ENCODE assay signal across 11 cellular contexts in genomic region chr10:15472431-15473400, GRCh38.
DNase-seq lines count a peak whose midpoint lies in the region; ATAC-seq and TF ChIP-seq lines count a peak whose summit lies in the region.
"Had no signal": no experiment of that assay in that cellular context is flagged by ENCODE, and none has a peak within 500 bp of the region (broad histone marks: within the 10 kb centered on the region; RNA-seq: fewer than 3 reads in every experiment).

No MANE protein-coding gene starts in this region.

- peak overlapping the region; percentile 65 for H3K27ac ChIP-seq in HEK293 (ENCODE audit: extremely low read depth, low read depth, low read length)
- H3K27ac ChIP-seq in thoracic aorta, result no peak overlapping the region
- H3K27ac ChIP-seq in lower lobe of right lung, result no peak overlapping the region
- H3K27ac ChIP-seq: skin epidermis had no signal

- intact Hi-C loops in lower lobe of right lung (cut with DNase I), result no loop called here

- H3K27me3 ChIP-seq in thoracic aorta (replicated peaks; ENCODE audit: insufficient read depth) (no peaks in the 10 kb centered on the region), lower lobe of right lung (ENCODE audit: low read depth) (no peaks in the 10 kb centered on the region)

- CTCF ChIA-PET in HEK293 (lab: Yijun Ruan, JAX), result interaction anchor here (0.6 kb wide), 1 partner anchor 261 kb away, joined by 3 read pairs; no protein-coding TSS in a partner anchor

- ATAC-seq in thoracic aorta (ENCODE audit: insufficient number of reproducible peaks, low FRiP score, low read depth) (peak; percentile 4), lower lobe of right lung (no peak)
- ATAC-seq: HepG2 had no signal

- TF ChIP-seq CTCF in HEK293 (tag by site-specific recombination; IDR thresholded peaks at IDR 0.05) (no peak), thoracic aorta (IDR thresholded peaks at IDR 0.05) (no peak), lower lobe of right lung (IDR thresholded peaks at IDR 0.05) (no peak)

- H3K9me3 ChIP-seq in HEK293 (ENCODE audit: control insufficient read depth, insufficient read depth, low read depth, low read length) (no peaks in the 10 kb centered on the region), thoracic aorta (no peaks in the 10 kb centered on the region), lower lobe of right lung (no peaks in the 10 kb centered on the region)

- H3K4me3 ChIP-seq in HEK293 (ENCODE audit: low read depth, low read length) (no peak overlapping the region), thoracic aorta (no peak overlapping the region), lower lobe of right lung (no peak overlapping the region)
- H3K4me3 ChIP-seq: skin epidermis had no signal

- POLR2A ChIA-PET in HEK293 (lab: Yijun Ruan, JAX), result no interaction called here

- H3K36me3 ChIP-seq in HEK293 (ENCODE audit: control insufficient read depth in 2 of 2, insufficient read depth in 1 of 2, low read length in 2 of 2) (no peaks in the 10 kb centered on the region), thoracic aorta (no peaks in the 10 kb centered on the region), lower lobe of right lung (no peaks in the 10 kb centered on the region)

- H3K4me1 ChIP-seq in HEK293 (ENCODE audit: control insufficient read depth, insufficient read depth, low read length) (peaks cover 20% of the 10 kb centered on the region), thoracic aorta (ENCODE audit: control insufficient read depth in 1 of 2, low read depth in 2 of 2) (peaks cover 10 to 37% of the 10 kb centered on the region in 2 donors), lower lobe of right lung (no peaks in the 10 kb centered on the region)

- DNase-seq in astrocyte of the hippocampus (ENCODE audit: low read depth, low spot score), result peak; percentile 78
- DNase-seq in iPS DF 4.7 (ENCODE audit: extremely low read depth, low spot score), result peak; percentile 56
- no peak for DNase-seq in thoracic aorta (ENCODE audit: low spot score)
- DNase-seq in lower lobe of right lung, result no peak
- DNase-seq in nucleus accumbens (lab: John Stamatoyannopoulos, UW), result no peak
- no peak for DNase-seq in C1 segment of cervical spinal cord (lab: John Stamatoyannopoulos, UW)
- DNase-seq: DMS79 treated with DMSO at 0.1 percent for 48 hours, NCI-H2081 had no signal

TF ChIP-seq in HEK293, 187 proteins besides CTCF, POLR2A, EP300 and RAD21 (continues in another document):
- TF ChIP-seq, protein P1, sequence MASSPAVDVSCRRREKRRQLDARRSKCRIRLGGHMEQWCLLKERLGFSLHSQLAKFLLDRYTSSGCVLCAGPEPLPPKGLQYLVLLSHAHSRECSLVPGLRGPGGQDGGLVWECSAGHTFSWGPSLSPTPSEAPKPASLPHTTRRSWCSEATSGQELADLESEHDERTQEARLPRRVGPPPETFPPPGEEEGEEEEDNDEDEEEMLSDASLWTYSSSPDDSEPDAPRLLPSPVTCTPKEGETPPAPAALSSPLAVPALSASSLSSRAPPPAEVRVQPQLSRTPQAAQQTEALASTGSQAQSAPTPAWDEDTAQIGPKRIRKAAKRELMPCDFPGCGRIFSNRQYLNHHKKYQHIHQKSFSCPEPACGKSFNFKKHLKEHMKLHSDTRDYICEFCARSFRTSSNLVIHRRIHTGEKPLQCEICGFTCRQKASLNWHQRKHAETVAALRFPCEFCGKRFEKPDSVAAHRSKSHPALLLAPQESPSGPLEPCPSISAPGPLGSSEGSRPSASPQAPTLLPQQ (tag by site-specific recombination; IDR thresholded peaks at IDR 0.05), result no peak
- TF ChIP-seq ZNF660 (tag by site-specific recombination; IDR thresholded peaks at IDR 0.05) (no peak), GLIS1 (tag by site-specific recombination; IDR thresholded peaks at IDR 0.05) (peak; percentile 96), ZNF664 (tag by site-specific recombination; IDR thresholded peaks at IDR 0.05) (no peak), KLF17 (tag by site-specific recombination; IDR thresholded peaks at IDR 0.05) (no peak), ZNF654 (tag by site-specific recombination; IDR thresholded peaks at IDR 0.05; ENCODE audit: low read depth) (no peak), ZNF292 (tag by site-specific recombination; IDR thresholded peaks at IDR 0.05; ENCODE audit: borderline replicate concordance, low read depth) (no peak), PRDM1 (tag by site-specific recombination; IDR thresholded peaks at IDR 0.05) (no peak), OVOL3 (tag by site-specific recombination; IDR thresholded peaks at IDR 0.05) (no peak), KLF16 (tag by site-specific recombination; IDR thresholded peaks at IDR 0.05) (no peak), ZNF776 (tag by site-specific recombination; IDR thresholded peaks at IDR 0.05; ENCODE audit: borderline replicate concordance) (no peak), ZFP3 (tag by site-specific recombination; IDR thresholded peaks at IDR 0.05; ENCODE audit: low read depth) (no peak), PRDM6 (tag by site-specific recombination; IDR thresholded peaks at IDR 0.05) (no peak), ZNF394 (tag by site-specific recombination; IDR thresholded peaks at IDR 0.05; ENCODE audit: borderline replicate concordance) (no peak), ZNF510 (tag by site-specific recombination; IDR thresholded peaks at IDR 0.05; ENCODE audit: insufficient replicate concordance) (no peak), SP2 (tag by site-specific recombination; IDR thresholded peaks at IDR 0.05) (no peak), ZIC2 (tag by site-specific recombination; IDR thresholded peaks at IDR 0.05) (peak; percentile 99), ZNF529 (tag by site-specific recombination; IDR thresholded peaks at IDR 0.05; ENCODE audit: insufficient replicate concordance) (no peak), PBX3 (CRISPR knock-in tag; IDR thresholded peaks at IDR 0.05) (no peak)
- TF ChIP-seq, protein P2, sequence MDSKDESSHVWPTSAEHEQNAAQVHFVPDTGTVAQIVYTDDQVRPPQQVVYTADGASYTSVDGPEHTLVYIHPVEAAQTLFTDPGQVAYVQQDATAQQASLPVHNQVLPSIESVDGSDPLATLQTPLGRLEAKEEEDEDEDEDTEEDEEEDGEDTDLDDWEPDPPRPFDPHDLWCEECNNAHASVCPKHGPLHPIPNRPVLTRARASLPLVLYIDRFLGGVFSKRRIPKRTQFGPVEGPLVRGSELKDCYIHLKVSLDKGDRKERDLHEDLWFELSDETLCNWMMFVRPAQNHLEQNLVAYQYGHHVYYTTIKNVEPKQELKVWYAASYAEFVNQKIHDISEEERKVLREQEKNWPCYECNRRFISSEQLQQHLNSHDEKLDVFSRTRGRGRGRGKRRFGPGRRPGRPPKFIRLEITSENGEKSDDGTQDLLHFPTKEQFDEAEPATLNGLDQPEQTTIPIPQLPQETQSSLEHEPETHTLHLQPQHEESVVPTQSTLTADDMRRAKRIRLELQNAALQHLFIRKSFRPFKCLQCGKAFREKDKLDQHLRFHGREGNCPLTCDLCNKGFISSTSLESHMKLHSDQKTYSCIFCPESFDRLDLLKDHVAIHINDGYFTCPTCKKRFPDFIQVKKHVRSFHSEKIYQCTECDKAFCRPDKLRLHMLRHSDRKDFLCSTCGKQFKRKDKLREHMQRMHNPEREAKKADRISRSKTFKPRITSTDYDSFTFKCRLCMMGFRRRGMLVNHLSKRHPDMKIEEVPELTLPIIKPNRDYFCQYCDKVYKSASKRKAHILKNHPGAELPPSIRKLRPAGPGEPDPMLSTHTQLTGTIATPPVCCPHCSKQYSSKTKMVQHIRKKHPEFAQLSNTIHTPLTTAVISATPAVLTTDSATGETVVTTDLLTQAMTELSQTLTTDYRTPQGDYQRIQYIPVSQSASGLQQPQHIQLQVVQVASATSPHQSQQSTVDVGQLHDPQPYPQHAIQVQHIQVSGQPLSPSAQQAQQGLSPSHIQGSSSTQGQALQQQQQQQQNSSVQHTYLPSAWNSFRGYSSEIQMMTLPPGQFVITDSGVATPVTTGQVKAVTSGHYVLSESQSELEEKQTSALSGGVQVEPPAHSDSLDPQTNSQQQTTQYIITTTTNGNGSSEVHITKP (tag by site-specific recombination; IDR thresholded peaks at IDR 0.05), result peak; percentile 70

Comparison
In these comparisons a context has a peak if more than half of its experiments do, and no peak if none do; other contexts are left out.
1. DNase-seq: peak in astrocyte of the hippocampus (single experiment) and iPS DF 4.7 (single experiment); none in thoracic aorta (single experiment), lower lobe of right lung (single experiment), nucleus accumbens (0 of 56) and C1 segment of cervical spinal cord (0 of 14).